ENCODE assay signal across 1 cellular context in the genomic region with DNA sequence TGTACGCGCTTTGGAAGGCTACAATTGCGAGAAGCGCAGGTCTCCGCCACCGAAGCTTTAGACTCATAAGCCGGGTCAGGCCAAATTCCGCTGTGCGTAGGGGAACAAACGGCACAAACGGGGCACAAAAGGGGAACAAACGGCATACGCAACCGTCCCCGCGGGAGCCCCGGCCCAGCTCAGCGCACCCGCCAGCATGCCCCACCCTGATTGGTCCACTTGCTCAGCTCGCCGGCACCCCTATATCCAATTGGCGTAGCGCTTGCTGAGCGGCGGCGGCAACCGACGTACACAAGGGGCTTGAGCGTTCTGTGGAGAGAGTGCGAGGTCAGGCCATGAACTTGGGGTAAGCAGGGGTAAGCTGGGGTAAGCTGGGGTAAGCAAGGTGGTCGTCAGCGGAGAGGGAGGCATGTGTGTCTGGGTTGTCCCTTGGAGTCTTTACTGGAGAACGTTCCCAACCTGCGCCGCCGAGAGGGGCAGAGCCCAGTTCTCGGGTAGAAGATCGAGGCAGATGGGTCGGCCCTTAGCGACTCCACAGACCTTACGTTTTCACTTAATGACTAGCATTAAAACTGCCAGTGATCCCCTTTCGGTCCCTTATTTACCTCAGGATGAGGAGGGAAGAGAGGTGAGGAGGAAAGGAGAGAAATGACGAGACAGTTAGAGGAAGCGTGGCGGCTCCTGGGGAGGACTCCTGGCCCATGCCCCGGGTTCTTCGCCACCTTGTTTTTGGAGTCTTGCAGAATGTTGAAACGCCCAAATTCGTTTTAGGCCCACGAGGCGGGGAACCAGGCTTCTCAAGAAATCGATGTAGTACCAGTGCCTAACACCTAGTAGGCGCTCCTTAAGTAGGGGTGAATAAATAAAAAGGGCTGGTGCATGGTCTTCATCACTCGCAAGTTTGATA.
TF ChIP-seq lines count a peak whose summit lies in the region.

A gene (plus strand): TSS at position 268 of the 907 bp plus-strand sequence. CDS start 68 bp downstream, at position 336.

TF ChIP-seq in GM12878, 131 proteins besides CTCF, POLR2A, EP300 and RAD21 (continued from another document and continues in another):
- peak; percentile 56; the same call in 1 of the 2 replicates for TF ChIP-seq NR2F1 (conservative IDR thresholded peaks at IDR 0.05)
- TF ChIP-seq, protein P1, sequence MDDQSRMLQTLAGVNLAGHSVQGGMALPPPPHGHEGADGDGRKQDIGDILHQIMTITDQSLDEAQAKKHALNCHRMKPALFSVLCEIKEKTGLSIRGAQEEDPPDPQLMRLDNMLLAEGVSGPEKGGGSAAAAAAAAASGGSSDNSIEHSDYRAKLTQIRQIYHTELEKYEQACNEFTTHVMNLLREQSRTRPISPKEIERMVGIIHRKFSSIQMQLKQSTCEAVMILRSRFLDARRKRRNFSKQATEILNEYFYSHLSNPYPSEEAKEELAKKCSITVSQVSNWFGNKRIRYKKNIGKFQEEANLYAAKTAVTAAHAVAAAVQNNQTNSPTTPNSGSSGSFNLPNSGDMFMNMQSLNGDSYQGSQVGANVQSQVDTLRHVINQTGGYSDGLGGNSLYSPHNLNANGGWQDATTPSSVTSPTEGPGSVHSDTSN (IDR thresholded peaks at IDR 0.05; ENCODE audit: insufficient replicate concordance, low read depth, low read length): no peak
- no peak for TF ChIP-seq GABPA (IDR thresholded peaks at IDR 0.05; ENCODE audit: low read depth)
- peak; percentile 60 for TF ChIP-seq CREM (IDR thresholded peaks at IDR 0.05; ENCODE audit: low read depth)
- TF ChIP-seq ZZZ3 (IDR thresholded peaks at IDR 0.05; ENCODE audit: control insufficient read depth, insufficient read length, low read depth): no peak
- TF ChIP-seq, protein P2, sequence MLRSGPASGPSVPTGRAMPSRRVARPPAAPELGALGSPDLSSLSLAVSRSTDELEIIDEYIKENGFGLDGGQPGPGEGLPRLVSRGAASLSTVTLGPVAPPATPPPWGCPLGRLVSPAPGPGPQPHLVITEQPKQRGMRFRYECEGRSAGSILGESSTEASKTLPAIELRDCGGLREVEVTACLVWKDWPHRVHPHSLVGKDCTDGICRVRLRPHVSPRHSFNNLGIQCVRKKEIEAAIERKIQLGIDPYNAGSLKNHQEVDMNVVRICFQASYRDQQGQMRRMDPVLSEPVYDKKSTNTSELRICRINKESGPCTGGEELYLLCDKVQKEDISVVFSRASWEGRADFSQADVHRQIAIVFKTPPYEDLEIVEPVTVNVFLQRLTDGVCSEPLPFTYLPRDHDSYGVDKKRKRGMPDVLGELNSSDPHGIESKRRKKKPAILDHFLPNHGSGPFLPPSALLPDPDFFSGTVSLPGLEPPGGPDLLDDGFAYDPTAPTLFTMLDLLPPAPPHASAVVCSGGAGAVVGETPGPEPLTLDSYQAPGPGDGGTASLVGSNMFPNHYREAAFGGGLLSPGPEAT (IDR thresholded peaks at IDR 0.05; ENCODE audit: low read depth): 0 out of 2 replicates have a peak, but pooled peaks have one; percentile 25
- no peak for TF ChIP-seq NRF1 (conservative IDR thresholded peaks at IDR 0.05; ENCODE audit: low read depth, low read length)
- TF ChIP-seq SRF (IDR thresholded peaks at IDR 0.05; ENCODE audit: low read depth in 2 of 2, low read length in 2 of 2): no peak
- TF ChIP-seq, protein P3, sequence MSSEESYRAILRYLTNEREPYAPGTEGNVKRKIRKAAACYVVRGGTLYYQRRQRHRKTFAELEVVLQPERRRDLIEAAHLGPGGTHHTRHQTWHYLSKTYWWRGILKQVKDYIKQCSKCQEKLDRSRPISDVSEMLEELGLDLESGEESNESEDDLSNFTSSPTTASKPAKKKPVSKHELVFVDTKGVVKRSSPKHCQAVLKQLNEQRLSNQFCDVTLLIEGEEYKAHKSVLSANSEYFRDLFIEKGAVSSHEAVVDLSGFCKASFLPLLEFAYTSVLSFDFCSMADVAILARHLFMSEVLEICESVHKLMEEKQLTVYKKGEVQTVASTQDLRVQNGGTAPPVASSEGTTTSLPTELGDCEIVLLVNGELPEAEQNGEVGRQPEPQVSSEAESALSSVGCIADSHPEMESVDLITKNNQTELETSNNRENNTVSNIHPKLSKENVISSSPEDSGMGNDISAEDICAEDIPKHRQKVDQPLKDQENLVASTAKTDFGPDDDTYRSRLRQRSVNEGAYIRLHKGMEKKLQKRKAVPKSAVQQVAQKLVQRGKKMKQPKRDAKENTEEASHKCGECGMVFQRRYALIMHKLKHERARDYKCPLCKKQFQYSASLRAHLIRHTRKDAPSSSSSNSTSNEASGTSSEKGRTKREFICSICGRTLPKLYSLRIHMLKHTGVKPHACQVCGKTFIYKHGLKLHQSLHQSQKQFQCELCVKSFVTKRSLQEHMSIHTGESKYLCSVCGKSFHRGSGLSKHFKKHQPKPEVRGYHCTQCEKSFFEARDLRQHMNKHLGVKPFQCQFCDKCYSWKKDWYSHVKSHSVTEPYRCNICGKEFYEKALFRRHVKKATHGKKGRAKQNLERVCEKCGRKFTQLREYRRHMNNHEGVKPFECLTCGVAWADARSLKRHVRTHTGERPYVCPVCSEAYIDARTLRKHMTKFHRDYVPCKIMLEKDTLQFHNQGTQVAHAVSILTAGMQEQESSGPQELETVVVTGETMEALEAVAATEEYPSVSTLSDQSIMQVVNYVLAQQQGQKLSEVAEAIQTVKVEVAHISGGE (CRISPR knock-in tag; IDR thresholded peaks at IDR 0.05): no peak
- TF ChIP-seq KDM1A (IDR thresholded peaks at IDR 0.05; ENCODE audit: borderline replicate concordance): no peak
- TF ChIP-seq POLR2AphosphoS5 (IDR thresholded peaks at IDR 0.05; ENCODE audit: low read length): peak; percentile 96
- peak; percentile 37 for TF ChIP-seq FOS (IDR thresholded peaks at IDR 0.05; ENCODE audit: borderline replicate concordance, extremely low read depth, insufficient read length)
- TF ChIP-seq ZNF207 (IDR thresholded peaks at IDR 0.05; ENCODE audit: borderline replicate concordance): peak; percentile 55; the same call in 1 of the 2 replicates
- TF ChIP-seq SIN3A (IDR thresholded peaks at IDR 0.05; ENCODE audit: low read depth, low read length): no peak
- no peak for TF ChIP-seq ZNF24 (IDR thresholded peaks at IDR 0.05)
- TF ChIP-seq CHD4 (IDR thresholded peaks at IDR 0.05): no peak
- no peak for TF ChIP-seq ESRRA (IDR thresholded peaks at IDR 0.05; ENCODE audit: low read length)
- TF ChIP-seq SMAD1 (IDR thresholded peaks at IDR 0.05; ENCODE audit: low read depth, partially characterized antibody): no peak
- TF ChIP-seq STAT3 (IDR thresholded peaks at IDR 0.05; ENCODE audit: low read depth, low read length): no peak
- peak; percentile 66; the same call in 1 of the 2 replicates for TF ChIP-seq PML (IDR thresholded peaks at IDR 0.05; ENCODE audit: low read length)
- TF ChIP-seq, protein P4, sequence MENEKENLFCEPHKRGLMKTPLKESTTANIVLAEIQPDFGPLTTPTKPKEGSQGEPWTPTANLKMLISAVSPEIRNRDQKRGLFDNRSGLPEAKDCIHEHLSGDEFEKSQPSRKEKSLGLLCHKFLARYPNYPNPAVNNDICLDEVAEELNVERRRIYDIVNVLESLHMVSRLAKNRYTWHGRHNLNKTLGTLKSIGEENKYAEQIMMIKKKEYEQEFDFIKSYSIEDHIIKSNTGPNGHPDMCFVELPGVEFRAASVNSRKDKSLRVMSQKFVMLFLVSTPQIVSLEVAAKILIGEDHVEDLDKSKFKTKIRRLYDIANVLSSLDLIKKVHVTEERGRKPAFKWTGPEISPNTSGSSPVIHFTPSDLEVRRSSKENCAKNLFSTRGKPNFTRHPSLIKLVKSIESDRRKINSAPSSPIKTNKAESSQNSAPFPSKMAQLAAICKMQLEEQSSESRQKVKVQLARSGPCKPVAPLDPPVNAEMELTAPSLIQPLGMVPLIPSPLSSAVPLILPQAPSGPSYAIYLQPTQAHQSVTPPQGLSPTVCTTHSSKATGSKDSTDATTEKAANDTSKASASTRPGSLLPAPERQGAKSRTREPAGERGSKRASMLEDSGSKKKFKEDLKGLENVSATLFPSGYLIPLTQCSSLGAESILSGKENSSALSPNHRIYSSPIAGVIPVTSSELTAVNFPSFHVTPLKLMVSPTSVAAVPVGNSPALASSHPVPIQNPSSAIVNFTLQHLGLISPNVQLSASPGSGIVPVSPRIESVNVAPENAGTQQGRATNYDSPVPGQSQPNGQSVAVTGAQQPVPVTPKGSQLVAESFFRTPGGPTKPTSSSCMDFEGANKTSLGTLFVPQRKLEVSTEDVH (IDR thresholded peaks at IDR 0.05; ENCODE audit: low read depth, partially characterized antibody): no peak
- TF ChIP-seq STAT1 (conservative IDR thresholded peaks at IDR 0.05): no peak
- TF ChIP-seq, protein P5, sequence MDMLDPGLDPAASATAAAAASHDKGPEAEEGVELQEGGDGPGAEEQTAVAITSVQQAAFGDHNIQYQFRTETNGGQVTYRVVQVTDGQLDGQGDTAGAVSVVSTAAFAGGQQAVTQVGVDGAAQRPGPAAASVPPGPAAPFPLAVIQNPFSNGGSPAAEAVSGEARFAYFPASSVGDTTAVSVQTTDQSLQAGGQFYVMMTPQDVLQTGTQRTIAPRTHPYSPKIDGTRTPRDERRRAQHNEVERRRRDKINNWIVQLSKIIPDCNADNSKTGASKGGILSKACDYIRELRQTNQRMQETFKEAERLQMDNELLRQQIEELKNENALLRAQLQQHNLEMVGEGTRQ (IDR thresholded peaks at IDR 0.05; ENCODE audit: borderline replicate concordance, low read depth, low read length): no peak
- TF ChIP-seq SMARCA5 (IDR thresholded peaks at IDR 0.05): no peak
- TF ChIP-seq HCFC1 (IDR thresholded peaks at IDR 0.05; ENCODE audit: low read length): no peak; the same call in none of the 2 replicates
- TF ChIP-seq, protein P6, sequence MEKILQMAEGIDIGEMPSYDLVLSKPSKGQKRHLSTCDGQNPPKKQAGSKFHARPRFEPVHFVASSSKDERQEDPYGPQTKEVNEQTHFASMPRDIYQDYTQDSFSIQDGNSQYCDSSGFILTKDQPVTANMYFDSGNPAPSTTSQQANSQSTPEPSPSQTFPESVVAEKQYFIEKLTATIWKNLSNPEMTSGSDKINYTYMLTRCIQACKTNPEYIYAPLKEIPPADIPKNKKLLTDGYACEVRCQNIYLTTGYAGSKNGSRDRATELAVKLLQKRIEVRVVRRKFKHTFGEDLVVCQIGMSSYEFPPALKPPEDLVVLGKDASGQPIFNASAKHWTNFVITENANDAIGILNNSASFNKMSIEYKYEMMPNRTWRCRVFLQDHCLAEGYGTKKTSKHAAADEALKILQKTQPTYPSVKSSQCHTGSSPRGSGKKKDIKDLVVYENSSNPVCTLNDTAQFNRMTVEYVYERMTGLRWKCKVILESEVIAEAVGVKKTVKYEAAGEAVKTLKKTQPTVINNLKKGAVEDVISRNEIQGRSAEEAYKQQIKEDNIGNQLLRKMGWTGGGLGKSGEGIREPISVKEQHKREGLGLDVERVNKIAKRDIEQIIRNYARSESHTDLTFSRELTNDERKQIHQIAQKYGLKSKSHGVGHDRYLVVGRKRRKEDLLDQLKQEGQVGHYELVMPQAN (conservative IDR thresholded peaks at IDR 0.05): peak; percentile 72; the same call in 1 of the 2 replicates
- no peak for TF ChIP-seq CBFB (IDR thresholded peaks at IDR 0.05; ENCODE audit: low read depth)
- TF ChIP-seq ZNF274 (IDR thresholded peaks at IDR 0.05; ENCODE audit: insufficient read depth, insufficient read length): no peak
- peak; percentile 28 for TF ChIP-seq MEF2B (IDR thresholded peaks at IDR 0.05; ENCODE audit: partially characterized antibody, poor library complexity, severe bottlenecking)
- TF ChIP-seq TCF7 (IDR thresholded peaks at IDR 0.05; ENCODE audit: borderline replicate concordance): no peak
- TF ChIP-seq, protein P7, sequence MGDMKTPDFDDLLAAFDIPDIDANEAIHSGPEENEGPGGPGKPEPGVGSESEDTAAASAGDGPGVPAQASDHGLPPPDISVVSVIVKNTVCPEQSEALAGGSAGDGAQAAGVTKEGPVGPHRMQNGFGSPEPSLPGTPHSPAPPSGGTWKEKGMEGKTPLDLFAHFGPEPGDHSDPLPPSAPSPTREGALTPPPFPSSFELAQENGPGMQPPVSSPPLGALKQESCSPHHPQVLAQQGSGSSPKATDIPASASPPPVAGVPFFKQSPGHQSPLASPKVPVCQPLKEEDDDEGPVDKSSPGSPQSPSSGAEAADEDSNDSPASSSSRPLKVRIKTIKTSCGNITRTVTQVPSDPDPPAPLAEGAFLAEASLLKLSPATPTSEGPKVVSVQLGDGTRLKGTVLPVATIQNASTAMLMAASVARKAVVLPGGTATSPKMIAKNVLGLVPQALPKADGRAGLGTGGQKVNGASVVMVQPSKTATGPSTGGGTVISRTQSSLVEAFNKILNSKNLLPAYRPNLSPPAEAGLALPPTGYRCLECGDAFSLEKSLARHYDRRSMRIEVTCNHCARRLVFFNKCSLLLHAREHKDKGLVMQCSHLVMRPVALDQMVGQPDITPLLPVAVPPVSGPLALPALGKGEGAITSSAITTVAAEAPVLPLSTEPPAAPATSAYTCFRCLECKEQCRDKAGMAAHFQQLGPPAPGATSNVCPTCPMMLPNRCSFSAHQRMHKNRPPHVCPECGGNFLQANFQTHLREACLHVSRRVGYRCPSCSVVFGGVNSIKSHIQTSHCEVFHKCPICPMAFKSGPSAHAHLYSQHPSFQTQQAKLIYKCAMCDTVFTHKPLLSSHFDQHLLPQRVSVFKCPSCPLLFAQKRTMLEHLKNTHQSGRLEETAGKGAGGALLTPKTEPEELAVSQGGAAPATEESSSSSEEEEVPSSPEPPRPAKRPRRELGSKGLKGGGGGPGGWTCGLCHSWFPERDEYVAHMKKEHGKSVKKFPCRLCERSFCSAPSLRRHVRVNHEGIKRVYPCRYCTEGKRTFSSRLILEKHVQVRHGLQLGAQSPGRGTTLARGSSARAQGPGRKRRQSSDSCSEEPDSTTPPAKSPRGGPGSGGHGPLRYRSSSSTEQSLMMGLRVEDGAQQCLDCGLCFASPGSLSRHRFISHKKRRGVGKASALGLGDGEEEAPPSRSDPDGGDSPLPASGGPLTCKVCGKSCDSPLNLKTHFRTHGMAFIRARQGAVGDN (IDR thresholded peaks at IDR 0.05): peak; percentile 81
- no peak for TF ChIP-seq RBBP5 (conservative IDR thresholded peaks at IDR 0.05)
- no peak for TF ChIP-seq MTA3 (IDR thresholded peaks at IDR 0.05; ENCODE audit: borderline replicate concordance, low read length)
- TF ChIP-seq, protein P8, sequence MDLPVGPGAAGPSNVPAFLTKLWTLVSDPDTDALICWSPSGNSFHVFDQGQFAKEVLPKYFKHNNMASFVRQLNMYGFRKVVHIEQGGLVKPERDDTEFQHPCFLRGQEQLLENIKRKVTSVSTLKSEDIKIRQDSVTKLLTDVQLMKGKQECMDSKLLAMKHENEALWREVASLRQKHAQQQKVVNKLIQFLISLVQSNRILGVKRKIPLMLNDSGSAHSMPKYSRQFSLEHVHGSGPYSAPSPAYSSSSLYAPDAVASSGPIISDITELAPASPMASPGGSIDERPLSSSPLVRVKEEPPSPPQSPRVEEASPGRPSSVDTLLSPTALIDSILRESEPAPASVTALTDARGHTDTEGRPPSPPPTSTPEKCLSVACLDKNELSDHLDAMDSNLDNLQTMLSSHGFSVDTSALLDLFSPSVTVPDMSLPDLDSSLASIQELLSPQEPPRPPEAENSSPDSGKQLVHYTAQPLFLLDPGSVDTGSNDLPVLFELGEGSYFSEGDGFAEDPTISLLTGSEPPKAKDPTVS (IDR thresholded peaks at IDR 0.05; ENCODE audit: low read depth, low read length): no peak
- 0 out of 2 replicates have a peak, but pooled peaks have one; percentile 11 for TF ChIP-seq ASH2L (IDR thresholded peaks at IDR 0.05; ENCODE audit: borderline replicate concordance, low read depth)
- TF ChIP-seq NFXL1 (IDR thresholded peaks at IDR 0.05; ENCODE audit: borderline replicate concordance): no peak
- no peak for TF ChIP-seq SIX5 (IDR thresholded peaks at IDR 0.05; ENCODE audit: low read depth, low read length, severe bottlenecking)
- no peak for TF ChIP-seq EZH2 (IDR thresholded peaks at IDR 0.05; ENCODE audit: borderline replicate concordance, control insufficient read depth, low read depth, low read length)
- TF ChIP-seq NR2C2 (IDR thresholded peaks at IDR 0.05; ENCODE audit: borderline replicate concordance, control insufficient read depth, insufficient read length, low read depth): no peak
- TF ChIP-seq MXI1 (IDR thresholded peaks at IDR 0.05; ENCODE audit: low read depth, low read length): no peak; the same call in 1 of the 2 replicates
